15 cellular contexts compared by ENCODE assay signal in genomic region chr7:27922907-27923306, GRCh38.
DNase-seq lines count a peak whose midpoint lies in the region; ATAC-seq and TF ChIP-seq lines count a peak whose summit lies in the region.
"Had no signal": no experiment of that assay in that cellular context is flagged by ENCODE, and none has a peak within 500 bp of the region (broad histone marks: within the 10 kb centered on the region; RNA-seq: fewer than 3 reads in every experiment).

No MANE protein-coding gene starts in this region.

- H3K4me2 ChIP-seq in Karpas-422 (ENCODE audit: low read depth, low read length, poor library complexity, severe bottlenecking), result peak overlapping the region; percentile 55

- H3K27me3 ChIP-seq in Karpas-422 (ENCODE audit: low read length), result no peaks in the 10 kb centered on the region
- H3K27me3 ChIP-seq: pancreas had no signal

- no peak overlapping the region for H3K27ac Mint-ChIP-seq in activated T-cell treated with anti-CD3 and anti-CD28 coated beads, Interleukin-2, amount 50 U/mL, for 72 hours

- peak; percentile 66 for ATAC-seq in GM21723 (IDR thresholded peaks at IDR 0.05; ENCODE audit: unreplicated experiment)
- no peak for ATAC-seq in activated T-cell treated with anti-CD3 and anti-CD28 coated beads, Interleukin-2, amount 50 U/mL, for 72 hours (replicated peaks in 1 of 2)
- no peak for ATAC-seq in activated T-cell treated with anti-CD3 and anti-CD28 coated beads, Interleukin-2, amount 50 U/mL, for 4 hours
- ATAC-seq: pancreas; stimulated activated naive CD8-positive, alpha-beta T cell treated with anti-CD3 and anti-CD28 coated beads, Interleukin-15, Interleukin-2, amounts not matched to agents 100 U/mL and 50 U/mL, for 24 hours had no signal

- H3K4me3 Mint-ChIP-seq in activated T-cell treated with anti-CD3 and anti-CD28 coated beads, Interleukin-2, amount 50 U/mL, for 72 hours, result no peak overlapping the region
- H3K4me3 Mint-ChIP-seq in activated T-cell treated with anti-CD3 and anti-CD28 coated beads, Interleukin-2, amount 50 U/mL, for 4 hours, result no peak overlapping the region

- no peaks in the 10 kb centered on the region for H3K79me2 ChIP-seq in Karpas-422 (ENCODE audit: low read length)

- H3K36me3 Mint-ChIP-seq in activated T-cell treated with anti-CD3 and anti-CD28 coated beads, Interleukin-2, amount 50 U/mL, for 72 hours (ENCODE audit: insufficient read depth in 2 of 2), result no peaks in the 10 kb centered on the region
- H3K36me3 Mint-ChIP-seq in activated T-cell treated with anti-CD3 and anti-CD28 coated beads, Interleukin-2, amount 50 U/mL, for 4 hours (ENCODE audit: insufficient read depth), result no peaks in the 10 kb centered on the region

- no peaks in the 10 kb centered on the region for H4K20me1 ChIP-seq in Karpas-422 (ENCODE audit: insufficient read depth, low read depth, low read length)

- H3K4me1 ChIP-seq in Karpas-422 (ENCODE audit: low read length), result peaks cover 73% of the 10 kb centered on the region

- peak overlapping the region; percentile 65 for H2AFZ ChIP-seq in Karpas-422 (ENCODE audit: low read length)

- DNase-seq in GM12865 (ENCODE audit: low read depth) (peak; percentile 47), Karpas-422 (peak; percentile 61), hepatic stellate cell (ENCODE audit: low spot score) (peak; percentile 20), activated T-cell treated with anti-CD3 and anti-CD28 coated beads for 4 hours (no peak)
- no peak for DNase-seq in activated T-cell treated with anti-CD3 and anti-CD28 coated beads, Interleukin-2, amount 50 U/mL, for 72 hours
- no peak for DNase-seq in activated CD8-positive, alpha-beta memory T cell treated with anti-CD3 and anti-CD28 coated beads for 24 hours
- no peak for DNase-seq in activated T-cell treated with anti-CD3 and anti-CD28 coated beads, Interleukin-2, amount 50 U/mL, for 4 hours
- DNase-seq: activated T-cell treated with anti-CD3 and anti-CD28 coated beads, Interleukin-2, amount 50 U/mL, for 1 hour; anterior cingulate cortex; effector CD4-positive, alpha-beta T cell; pancreas; stimulated activated CD4-positive, alpha-beta T cell treated with anti-CD3 and anti-CD28 coated beads, Interleukin-2, amount 100 ng/mL, for 24 hours; stimulated activated naive CD8-positive, alpha-beta T cell treated with anti-CD3 and anti-CD28 coated beads, Interleukin-15, Interleukin-2, amounts not matched to agents 100 U/mL and 50 U/mL, for 24 hours had no signal

- no peaks in the 10 kb centered on the region for H3K36me3 ChIP-seq in Karpas-422 (ENCODE audit: insufficient read depth, low read length)
- H3K36me3 ChIP-seq: pancreas had no signal

- peaks cover 9% of the 10 kb centered on the region for H3K4me1 Mint-ChIP-seq in activated T-cell treated with anti-CD3 and anti-CD28 coated beads, Interleukin-2, amount 50 U/mL, for 72 hours (ENCODE audit: low read depth)
- H3K4me1 Mint-ChIP-seq in activated T-cell treated with anti-CD3 and anti-CD28 coated beads, Interleukin-2, amount 50 U/mL, for 4 hours (ENCODE audit: low read depth), result no peaks in the 10 kb centered on the region

- peak overlapping the region; percentile 42 for H3K27ac ChIP-seq in Karpas-422 (ENCODE audit: low read length)
- H3K27ac ChIP-seq: pancreas, VCaP had no signal

- no peak overlapping the region; the same call in 1 of the 2 replicates for H3K9ac ChIP-seq in Karpas-422 (ENCODE audit: low read length)

- H3K9me2 ChIP-seq in Karpas-422 (replicated peaks; ENCODE audit: insufficient read depth, low read length), result no peaks in the 10 kb centered on the region

- no peaks in the 10 kb centered on the region for H3K9me3 Mint-ChIP-seq in activated T-cell treated with anti-CD3 and anti-CD28 coated beads, Interleukin-2, amount 50 U/mL, for 72 hours
- H3K9me3 Mint-ChIP-seq in activated T-cell treated with anti-CD3 and anti-CD28 coated beads, Interleukin-2, amount 50 U/mL, for 4 hours, result no peaks in the 10 kb centered on the region

- H3K9me3 ChIP-seq in Karpas-422 (ENCODE audit: low read length), result no peaks in the 10 kb centered on the region
- H3K9me3 ChIP-seq: pancreas had no signal

- H3K4me3 ChIP-seq in GM12865 (ENCODE audit: low read depth, low read length) (no peak overlapping the region), Karpas-422 (ENCODE audit: low read length) (0 out of 2 replicates have a peak overlapping the region, but pooled peaks have one; percentile 2)
- H3K4me3 ChIP-seq: pancreas had no signal

- H3K27me3 Mint-ChIP-seq in activated T-cell treated with anti-CD3 and anti-CD28 coated beads, Interleukin-2, amount 50 U/mL, for 72 hours (ENCODE audit: low read depth), result no peaks in the 10 kb centered on the region
- no peaks in the 10 kb centered on the region for H3K27me3 Mint-ChIP-seq in activated T-cell treated with anti-CD3 and anti-CD28 coated beads, Interleukin-2, amount 50 U/mL, for 4 hours (ENCODE audit: low read depth)

- TF ChIP-seq CTCF in GM12865 (IDR thresholded peaks at IDR 0.05; ENCODE audit: insufficient read depth, low read depth, low read length, missing control alignments), result no peak

Comparison
In these comparisons a context has a peak if more than half of its experiments do, and no peak if none do; other contexts are left out.
1. DNase-seq: peak in GM12865 (single experiment), Karpas-422 (single experiment) and hepatic stellate cell (single experiment); none in activated T-cell treated with anti-CD3 and anti-CD28 coated beads, Interleukin-2, amount 50 U/mL, for 72 hours (0 of 2), activated CD8-positive, alpha-beta memory T cell treated with anti-CD3 and anti-CD28 coated beads for 24 hours (single experiment), activated T-cell treated with anti-CD3 and anti-CD28 coated beads for 4 hours (single experiment) and activated T-cell treated with anti-CD3 and anti-CD28 coated beads, Interleukin-2, amount 50 U/mL, for 4 hours (single experiment).